ENCODE assay signal across 10 cellular contexts in genomic region chr9:125646222-125647100, GRCh38.
DNase-seq lines count a peak whose midpoint lies in the region; ATAC-seq and TF ChIP-seq lines count a peak whose summit lies in the region.
"Had no signal": no experiment of that assay in that cellular context is flagged by ENCODE, and none has a peak within 500 bp of the region (broad histone marks: within the 10 kb centered on the region; RNA-seq: fewer than 3 reads in every experiment).

No MANE protein-coding gene starts in this region.

- H3K9me3 ChIP-seq in heart left ventricle (no peaks in the 10 kb centered on the region), T-helper 17 cell (ENCODE audit: control insufficient read depth, low read length, poor library complexity, severe bottlenecking) (no peaks in the 10 kb centered on the region), upper lobe of left lung (no peaks in the 10 kb centered on the region)

- H3K36me3 ChIP-seq in heart left ventricle (no peaks in the 10 kb centered on the region), upper lobe of left lung (no peaks in the 10 kb centered on the region)

- H3K27ac Mint-ChIP-seq in T-helper 17 cell, result peak overlapping the region; percentile 91

- peak overlapping the region in 9 of 12 donors; percentile 1 to 43 (median 27) for H3K4me3 ChIP-seq in heart left ventricle
- H3K4me3 ChIP-seq in upper lobe of left lung, result peak overlapping the region in 2 of 4 donors; percentile 5 to 23

- H3K4me1 ChIP-seq in heart left ventricle, result peaks cover 0 to 64% (median 22%) of the 10 kb centered on the region in 12 donors
- peaks cover 8 to 31% (median 20%) of the 10 kb centered on the region in 4 donors for H3K4me1 ChIP-seq in upper lobe of left lung

- H3K27me3 ChIP-seq in heart left ventricle, result no peaks in the 10 kb centered on the region
- H3K27me3 ChIP-seq in upper lobe of left lung, result no peaks in the 10 kb centered on the region

- peak overlapping the region in 9 of 12 donors; percentile 3 to 89 (median 35) for H3K27ac ChIP-seq in heart left ventricle
- peak overlapping the region in 3 of 4 donors; percentile 23 to 63 (median 44) for H3K27ac ChIP-seq in upper lobe of left lung

- no peak for DNase-seq in heart left ventricle
- no peak for DNase-seq in left ventricle myocardium superior
- no peak for DNase-seq in T-helper 17 cell
- DNase-seq in germinal center (ENCODE audit: low spot score), result peak; percentile 12
- DNase-seq in upper lobe of left lung, result no peak
- no peak for DNase-seq in NCI-H1105 (lab: John Stamatoyannopoulos, UW)
- DNase-seq: NCI-H526 had no signal

- peaks cover 38% of the 10 kb centered on the region for H3K4me1 Mint-ChIP-seq in T-helper 17 cell

- 32 to 46% (median 38%) methylated on average over 7 of the region's 7 CpGs for WGBS in heart left ventricle, 4 donors
- WGBS in upper lobe of left lung, 2 donors, result 34% methylated on average over 7 of the region's 7 CpGs

- no peak for TF ChIP-seq CTCF in heart left ventricle (IDR thresholded peaks at IDR 0.05)
- TF ChIP-seq CTCF in upper lobe of left lung (IDR thresholded peaks at IDR 0.05), result no peak

- TF ChIP-seq EP300 in upper lobe of left lung (IDR thresholded peaks at IDR 0.05), result no peak

- peaks cover 5% of the 10 kb centered on the region for H3K36me3 Mint-ChIP-seq in T-helper 17 cell (ENCODE audit: low read depth)

- intact Hi-C loops in heart left ventricle (cut with DNase I) (no loop called here), left ventricle myocardium superior (cut with micrococcal nuclease) (no loop called here)

- ATAC-seq in heart left ventricle, result no peak
- ATAC-seq in left ventricle myocardium superior, result no peak
- peak; percentile 32 for ATAC-seq in T-helper 17 cell
- peak in 1 of 2 donors; percentile 22 for ATAC-seq in upper lobe of left lung (ENCODE audit: low FRiP score in 2 of 2)
- ATAC-seq in GM21528 (IDR thresholded peaks at IDR 0.05; ENCODE audit: low FRiP score, unreplicated experiment), result no peak
- no peak for ATAC-seq in HG03280 (IDR thresholded peaks at IDR 0.05; ENCODE audit: unreplicated experiment)
- ATAC-seq: HCT116 had no signal

- peak overlapping the region; percentile 66 for H3K4me3 Mint-ChIP-seq in T-helper 17 cell

- H3K27me3 Mint-ChIP-seq in T-helper 17 cell, result no peaks in the 10 kb centered on the region

- no peak for TF ChIP-seq POLR2A in heart left ventricle (IDR thresholded peaks at IDR 0.05)
- no peak for TF ChIP-seq POLR2A in upper lobe of left lung (IDR thresholded peaks at IDR 0.05)
